Comparison of ENCODE assay signal across 16 cellular contexts in genomic region chr10:79178070-79178576, GRCh38.
A peak's percentile ranks its signal among the peaks of the same experiment; 100 is the strongest.
DNase-seq lines count a peak whose midpoint lies in the region; ATAC-seq and TF ChIP-seq lines count a peak whose summit lies in the region.
"Had no signal": no experiment of that assay in that cellular context is flagged by ENCODE, and none has a peak within 500 bp of the region (broad histone marks: within the 10 kb centered on the region; RNA-seq: fewer than 3 reads in every experiment).

No MANE protein-coding gene starts in this region.

- peaks cover 2% of the 10 kb centered on the region for H3K79me2 ChIP-seq in mesendoderm (ENCODE audit: control insufficient read depth, insufficient read depth, low read length)

- no peak overlapping the region for H3K27ac ChIP-seq in HUES6 (ENCODE audit: low read depth, low read length)
- no peak overlapping the region for H3K27ac ChIP-seq in mesendoderm (ENCODE audit: low read depth, low read length)
- H3K27ac ChIP-seq in stomach smooth muscle (ENCODE audit: low read length), result peak overlapping the region; percentile 18
- H3K27ac ChIP-seq: HL-60 had no signal

- H3K4me2 ChIP-seq in mesendoderm (ENCODE audit: low read length), result no peak overlapping the region

- intact Hi-C loops in activated CD4-positive, alpha-beta T cell treated with anti-CD3 and anti-CD28 coated beads, Interleukin-2, amount 10 ng/mL, durations not matched to agents 24 days and 14 days (cut with micrococcal nuclease), result no loop called here

- peak overlapping the region; percentile 74 to 97 (median 92) for H3K27ac Mint-ChIP-seq in brain
- no peak overlapping the region for H3K27ac Mint-ChIP-seq in activated CD4-positive, alpha-beta T cell treated with anti-CD3 and anti-CD28 coated beads, Interleukin-2, amount 10 ng/mL, durations not matched to agents 24 days and 14 days
- H3K27ac Mint-ChIP-seq in stimulated activated naive B cell treated with anti-CD40 and anti-IgM and Interleukin-4, amounts not matched to agents 10 μg/mL and 1 μg/mL and 100 μg/mL, for 72 hours, result no peak overlapping the region
- H3K27ac Mint-ChIP-seq: CD8-positive, alpha-beta T cell; memory B cell had no signal

- H2BK5ac ChIP-seq in mesendoderm (ENCODE audit: low read length), result no peak overlapping the region

- H3K27me3 Mint-ChIP-seq in brain, result no peaks in the 10 kb centered on the region
- no peaks in the 10 kb centered on the region for H3K27me3 Mint-ChIP-seq in activated CD4-positive, alpha-beta T cell treated with anti-CD3 and anti-CD28 coated beads, Interleukin-2, amount 10 ng/mL, durations not matched to agents 24 days and 14 days
- H3K27me3 Mint-ChIP-seq in stimulated activated naive B cell treated with anti-CD40 and anti-IgM and Interleukin-4, amounts not matched to agents 10 μg/mL and 1 μg/mL and 100 μg/mL, for 72 hours, result peaks cover 3 to 25% of the 10 kb centered on the region in 2 donors
- H3K27me3 Mint-ChIP-seq: stimulated activated naive CD8-positive, alpha-beta T cell treated with anti-CD3 and anti-CD28 coated beads, Interleukin-15, amount 100 ng/mL, for 72 hours had no signal

- H3K4me3 Mint-ChIP-seq in brain, result peak overlapping the region in 4 of 5 experiments; percentile 43 to 78 (median 61)
- H3K4me3 Mint-ChIP-seq in activated CD4-positive, alpha-beta T cell treated with anti-CD3 and anti-CD28 coated beads, Interleukin-2, amount 10 ng/mL, durations not matched to agents 24 days and 14 days, result no peak overlapping the region
- H3K4me3 Mint-ChIP-seq in stimulated activated naive B cell treated with anti-CD40 and anti-IgM and Interleukin-4, amounts not matched to agents 10 μg/mL and 1 μg/mL and 100 μg/mL, for 72 hours, result no peak overlapping the region
- H3K4me3 Mint-ChIP-seq: CD8-positive, alpha-beta T cell; memory B cell; stimulated activated naive CD8-positive, alpha-beta T cell treated with anti-CD3 and anti-CD28 coated beads, Interleukin-15, amount 100 ng/mL, for 72 hours had no signal

- H2BK120ac ChIP-seq in mesendoderm (ENCODE audit: low read depth, low read length), result no peak overlapping the region

- DNase-seq in mesendoderm (no peak), SW 1271 (lab: John Stamatoyannopoulos, UW) (no peak), T-helper 2 cell (no peak)
- no peak for DNase-seq in activated CD4-positive, alpha-beta T cell treated with anti-CD3 and anti-CD28 coated beads, Interleukin-2, amount 10 ng/mL, durations not matched to agents 24 days and 14 days
- no peak for DNase-seq in stimulated activated naive B cell treated with anti-CD40 and anti-IgM and Interleukin-4, amounts not matched to agents 10 μg/mL and 1 μg/mL and 100 μg/mL, for 72 hours
- DNase-seq: activated naive CD4-positive, alpha-beta T cell treated with Interleukin-2 at 50 U/mL for 16 hours; CD8-positive, alpha-beta T cell; central memory CD4-positive, alpha-beta T cell; NCI-H187 treated with DMSO at 0.1 percent for 48 hours; NCI-H774; stimulated activated naive CD8-positive, alpha-beta T cell treated with anti-CD3 and anti-CD28 coated beads, Interleukin-15, amount 100 ng/mL, for 72 hours had no signal

- H2AK5ac ChIP-seq in mesendoderm (ENCODE audit: low read length), result peak overlapping the region; percentile 74

- no peaks in the 10 kb centered on the region for H3K9me3 Mint-ChIP-seq in brain
- no peaks in the 10 kb centered on the region for H3K9me3 Mint-ChIP-seq in activated CD4-positive, alpha-beta T cell treated with anti-CD3 and anti-CD28 coated beads, Interleukin-2, amount 10 ng/mL, durations not matched to agents 24 days and 14 days
- no peaks in the 10 kb centered on the region for H3K9me3 Mint-ChIP-seq in stimulated activated naive B cell treated with anti-CD40 and anti-IgM and Interleukin-4, amounts not matched to agents 10 μg/mL and 1 μg/mL and 100 μg/mL, for 72 hours
- H3K9me3 Mint-ChIP-seq: CD8-positive, alpha-beta T cell; memory B cell; stimulated activated naive CD8-positive, alpha-beta T cell treated with anti-CD3 and anti-CD28 coated beads, Interleukin-15, amount 100 ng/mL, for 72 hours had no signal

- H3K4ac ChIP-seq in mesendoderm (ENCODE audit: low read depth, low read length), result no peak overlapping the region

- H3K27me3 ChIP-seq in HUES6 (ENCODE audit: control insufficient read depth, insufficient read depth, low read length) (no peaks in the 10 kb centered on the region), mesendoderm (ENCODE audit: insufficient read depth, low read length, poor library complexity) (no peaks in the 10 kb centered on the region), stomach smooth muscle (ENCODE audit: control insufficient read depth in 1 of 2, insufficient read depth in 2 of 2, low read length in 2 of 2) (no peaks in the 10 kb centered on the region)

- no peak overlapping the region for H4K8ac ChIP-seq in mesendoderm (ENCODE audit: low read depth, low read length)

- H3K36me3 Mint-ChIP-seq in brain, result peaks cover 10% of the 10 kb centered on the region
- no peaks in the 10 kb centered on the region for H3K36me3 Mint-ChIP-seq in activated CD4-positive, alpha-beta T cell treated with anti-CD3 and anti-CD28 coated beads, Interleukin-2, amount 10 ng/mL, durations not matched to agents 24 days and 14 days (ENCODE audit: low read depth)
- no peaks in the 10 kb centered on the region for H3K36me3 Mint-ChIP-seq in stimulated activated naive B cell treated with anti-CD40 and anti-IgM and Interleukin-4, amounts not matched to agents 10 μg/mL and 1 μg/mL and 100 μg/mL, for 72 hours
- H3K36me3 Mint-ChIP-seq: CD8-positive, alpha-beta T cell; memory B cell had no signal

- no peak overlapping the region for H3K18ac ChIP-seq in mesendoderm (ENCODE audit: low read length)

- no peak for TF ChIP-seq CTCF in brain (conservative IDR thresholded peaks at IDR 0.05)

- H3K9me3 ChIP-seq in HUES6 (ENCODE audit: control insufficient read depth, insufficient read depth, low read depth, low read length), result no peaks in the 10 kb centered on the region
- H3K9me3 ChIP-seq in stomach smooth muscle (ENCODE audit: control insufficient read depth in 2 of 2, low read length in 2 of 2), result no peaks in the 10 kb centered on the region

- peaks cover 5% of the 10 kb centered on the region; the same call in 1 of the 2 replicates for H3K36me3 ChIP-seq in HUES6 (ENCODE audit: control insufficient read depth, insufficient read depth, low read length)
- no peaks in the 10 kb centered on the region for H3K36me3 ChIP-seq in mesendoderm (ENCODE audit: control insufficient read depth, insufficient read depth, low read length)
- peaks cover 0 to 2% of the 10 kb centered on the region in 2 donors for H3K36me3 ChIP-seq in stomach smooth muscle (ENCODE audit: control insufficient read depth in 2 of 2, insufficient read depth in 2 of 2, low read length in 2 of 2)

- H3K9ac ChIP-seq in HUES6 (ENCODE audit: low read length) (peak overlapping the region; percentile 1), mesendoderm (ENCODE audit: low read length) (peak overlapping the region; percentile 21), stomach smooth muscle (ENCODE audit: low read length in 2 of 2) (no peak overlapping the region)

- peaks cover 59% of the 10 kb centered on the region for H3K4me1 ChIP-seq in HUES6 (ENCODE audit: control insufficient read depth, insufficient read depth, low read length)
- peaks cover 10% of the 10 kb centered on the region for H3K4me1 ChIP-seq in mesendoderm (ENCODE audit: control insufficient read depth, low read depth, low read length)
- H3K4me1 ChIP-seq in stomach smooth muscle (ENCODE audit: control insufficient read depth, insufficient read depth, low read length), result peaks cover 92% of the 10 kb centered on the region

- no peak overlapping the region for H2BK15ac ChIP-seq in mesendoderm (replicated peaks; ENCODE audit: low read depth)

- H3K4me1 Mint-ChIP-seq in brain, result peaks cover 100% of the 10 kb centered on the region
- H3K4me1 Mint-ChIP-seq in activated CD4-positive, alpha-beta T cell treated with anti-CD3 and anti-CD28 coated beads, Interleukin-2, amount 10 ng/mL, durations not matched to agents 24 days and 14 days, result no peaks in the 10 kb centered on the region
- peaks cover 13 to 36% of the 10 kb centered on the region in 2 donors for H3K4me1 Mint-ChIP-seq in stimulated activated naive B cell treated with anti-CD40 and anti-IgM and Interleukin-4, amounts not matched to agents 10 μg/mL and 1 μg/mL and 100 μg/mL, for 72 hours
- H3K4me1 Mint-ChIP-seq: memory B cell; stimulated activated naive CD8-positive, alpha-beta T cell treated with anti-CD3 and anti-CD28 coated beads, Interleukin-15, amount 100 ng/mL, for 72 hours had no signal

- no peak for ATAC-seq in stimulated activated naive B cell treated with anti-CD40 and anti-IgM and Interleukin-4, amounts not matched to agents 10 μg/mL and 1 μg/mL and 100 μg/mL, for 72 hours (replicated peaks)
- ATAC-seq: CD8-positive, alpha-beta T cell; stimulated activated naive CD8-positive, alpha-beta T cell treated with anti-CD3 and anti-CD28 coated beads, Interleukin-15, amount 100 ng/mL, for 72 hours had no signal

- H3K79me1 ChIP-seq in mesendoderm (ENCODE audit: low read length), result peaks cover 22% of the 10 kb centered on the region

- no peak overlapping the region for H3K4me3 ChIP-seq in HUES6 (ENCODE audit: low read depth, low read length)
- no peak overlapping the region for H3K4me3 ChIP-seq in mesendoderm (ENCODE audit: low read length)
- peak overlapping the region in 1 of 2 donors; percentile 23 for H3K4me3 ChIP-seq in stomach smooth muscle (ENCODE audit: low read length in 2 of 2)

- H4K5ac ChIP-seq in mesendoderm (ENCODE audit: low read length), result no peak overlapping the region

- H3K23ac ChIP-seq in mesendoderm (ENCODE audit: low read length), result peak overlapping the region; percentile 97

- WGBS in mesendoderm (ENCODE audit: extremely low coverage, insufficient coverage, low lambda C conversion rate), result no CpG with 5 or more reads among the region's 8 CpGs

- H3K56ac ChIP-seq in mesendoderm (ENCODE audit: low read length), result peak overlapping the region; percentile 60

Comparison
In these comparisons a context has a peak if more than half of its experiments do, and no peak if none do; other contexts are left out.
1. H3K9ac ChIP-seq: peak in HUES6 (single experiment) and mesendoderm (single experiment); none in stomach smooth muscle (0 of 2).
2. H3K27ac Mint-ChIP-seq: peak in brain (5 of 5); none in activated CD4-positive, alpha-beta T cell treated with anti-CD3 and anti-CD28 coated beads, Interleukin-2, amount 10 ng/mL, durations not matched to agents 24 days and 14 days (single experiment) and stimulated activated naive B cell treated with anti-CD40 and anti-IgM and Interleukin-4, amounts not matched to agents 10 μg/mL and 1 μg/mL and 100 μg/mL, for 72 hours (single experiment).
3. H3K4me3 Mint-ChIP-seq: peak in brain (4 of 5); none in activated CD4-positive, alpha-beta T cell treated with anti-CD3 and anti-CD28 coated beads, Interleukin-2, amount 10 ng/mL, durations not matched to agents 24 days and 14 days (single experiment) and stimulated activated naive B cell treated with anti-CD40 and anti-IgM and Interleukin-4, amounts not matched to agents 10 μg/mL and 1 μg/mL and 100 μg/mL, for 72 hours (0 of 2).